Comparison of ENCODE assay signal across 1 cellular context in the genomic region with DNA sequence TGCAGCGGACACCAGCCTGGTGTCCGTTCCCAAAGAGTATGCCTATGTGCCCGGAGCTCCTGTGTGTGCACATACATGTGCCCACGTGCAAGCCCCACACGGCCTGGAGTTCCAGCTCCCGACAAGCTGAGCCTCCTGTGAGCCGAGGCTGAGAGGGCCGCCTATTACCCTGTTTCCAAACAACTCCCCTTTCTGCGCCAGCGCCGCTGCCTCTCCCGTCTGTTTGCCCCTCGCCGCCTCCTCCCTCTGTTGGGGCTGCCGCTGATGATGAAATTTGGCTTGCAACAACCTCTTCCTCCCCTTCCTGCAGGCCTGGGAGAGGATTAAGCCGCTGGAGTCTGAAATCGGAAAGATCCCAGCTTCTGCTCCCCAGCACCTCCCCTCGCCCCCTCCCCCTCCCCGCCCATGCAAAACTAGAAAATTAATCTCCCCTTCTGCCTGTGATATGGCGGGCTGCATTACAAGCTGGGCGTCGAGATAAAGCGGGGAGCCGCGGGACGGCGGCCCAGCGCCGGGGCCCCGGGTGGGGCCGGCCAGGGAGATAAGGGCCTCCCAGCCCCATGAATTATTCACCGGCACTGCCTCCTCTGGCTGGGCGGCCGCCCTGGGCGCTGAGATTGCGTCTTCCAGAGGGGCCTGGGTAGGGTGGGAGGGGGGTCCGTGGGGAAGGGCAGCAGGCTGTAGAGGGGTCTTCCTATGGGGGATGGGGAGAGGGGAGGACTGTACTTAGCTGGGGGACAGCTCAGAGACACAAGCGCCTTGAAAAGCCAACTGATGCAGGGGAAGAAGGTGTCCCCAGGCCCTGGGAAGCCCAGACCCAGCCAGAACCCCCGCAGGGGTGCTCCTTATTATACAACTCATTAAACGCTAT.
TF ChIP-seq lines count a peak whose summit lies in the region.

No MANE protein-coding gene starts in this region.

TF ChIP-seq in K562, 482 proteins besides CTCF, POLR2A, EP300 and RAD21 (continued from another document and continues in another):
- TF ChIP-seq ZBTB34 (CRISPR knock-in tag; IDR thresholded peaks at IDR 0.05): no peak
- TF ChIP-seq NBN (IDR thresholded peaks at IDR 0.05; ENCODE audit: low read depth): peak; percentile 85
- TF ChIP-seq MXI1 (IDR thresholded peaks at IDR 0.05; ENCODE audit: low read depth, low read length): peak; percentile 66; the same call in 1 of the 2 replicates
- TF ChIP-seq, protein P1, sequence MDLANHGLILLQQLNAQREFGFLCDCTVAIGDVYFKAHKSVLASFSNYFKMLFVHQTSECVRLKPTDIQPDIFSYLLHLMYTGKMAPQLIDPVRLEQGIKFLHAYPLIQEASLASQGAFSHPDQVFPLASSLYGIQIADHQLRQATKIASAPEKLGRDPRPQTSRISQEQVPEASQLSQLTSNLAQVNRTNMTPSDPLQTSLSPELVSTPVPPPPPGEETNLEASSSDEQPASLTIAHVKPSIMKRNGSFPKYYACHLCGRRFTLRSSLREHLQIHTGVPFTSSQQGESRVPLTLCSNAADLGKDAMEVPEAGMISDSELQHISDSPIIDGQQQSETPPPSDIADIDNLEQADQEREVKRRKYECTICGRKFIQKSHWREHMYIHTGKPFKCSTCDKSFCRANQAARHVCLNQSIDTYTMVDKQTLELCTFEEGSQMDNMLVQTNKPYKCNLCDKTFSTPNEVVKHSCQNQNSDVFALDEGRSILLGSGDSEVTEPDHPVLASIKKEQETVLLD (IDR thresholded peaks at IDR 0.05): peak; percentile 39; the same call in 1 of the 2 replicates
- no peak for TF ChIP-seq PHTF2 (CRISPR knock-in tag; IDR thresholded peaks at IDR 0.05)
- no peak for TF ChIP-seq SREBF2 (CRISPR knock-in tag; IDR thresholded peaks at IDR 0.05)
- no peak for TF ChIP-seq ZNF785 (CRISPR knock-in tag; IDR thresholded peaks at IDR 0.05)
- TF ChIP-seq PHF21A (IDR thresholded peaks at IDR 0.05; ENCODE audit: borderline replicate concordance, low read depth): peak; percentile 99
- TF ChIP-seq CC2D1A (IDR thresholded peaks at IDR 0.05): peak; percentile 93
- peak; percentile 97 for TF ChIP-seq ZNF589 (CRISPR knock-in tag; IDR thresholded peaks at IDR 0.05; ENCODE audit: low read depth)
- TF ChIP-seq MBD1 (CRISPR knock-in tag; IDR thresholded peaks at IDR 0.05): no peak
- TF ChIP-seq MTA2 (IDR thresholded peaks at IDR 0.05; ENCODE audit: low read depth): peak; percentile 95
- TF ChIP-seq HCFC1 (IDR thresholded peaks at IDR 0.05; ENCODE audit: low read depth, low read length): 0 out of 2 replicates have a peak, but pooled peaks have one; percentile 16
- no peak for TF ChIP-seq SRSF7 (optimal IDR thresholded peaks at IDR 0.05; ENCODE audit: low read depth, low read length)
- TF ChIP-seq ZZZ3 (IDR thresholded peaks at IDR 0.05): no peak
- no peak for TF ChIP-seq BDP1 (IDR thresholded peaks at IDR 0.05; ENCODE audit: insufficient read depth, insufficient read length)
- TF ChIP-seq, protein P2, sequence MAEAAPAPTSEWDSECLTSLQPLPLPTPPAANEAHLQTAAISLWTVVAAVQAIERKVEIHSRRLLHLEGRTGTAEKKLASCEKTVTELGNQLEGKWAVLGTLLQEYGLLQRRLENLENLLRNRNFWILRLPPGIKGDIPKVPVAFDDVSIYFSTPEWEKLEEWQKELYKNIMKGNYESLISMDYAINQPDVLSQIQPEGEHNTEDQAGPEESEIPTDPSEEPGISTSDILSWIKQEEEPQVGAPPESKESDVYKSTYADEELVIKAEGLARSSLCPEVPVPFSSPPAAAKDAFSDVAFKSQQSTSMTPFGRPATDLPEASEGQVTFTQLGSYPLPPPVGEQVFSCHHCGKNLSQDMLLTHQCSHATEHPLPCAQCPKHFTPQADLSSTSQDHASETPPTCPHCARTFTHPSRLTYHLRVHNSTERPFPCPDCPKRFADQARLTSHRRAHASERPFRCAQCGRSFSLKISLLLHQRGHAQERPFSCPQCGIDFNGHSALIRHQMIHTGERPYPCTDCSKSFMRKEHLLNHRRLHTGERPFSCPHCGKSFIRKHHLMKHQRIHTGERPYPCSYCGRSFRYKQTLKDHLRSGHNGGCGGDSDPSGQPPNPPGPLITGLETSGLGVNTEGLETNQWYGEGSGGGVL (CRISPR knock-in tag; IDR thresholded peaks at IDR 0.05): no peak
- TF ChIP-seq ZNF217 (CRISPR knock-in tag; IDR thresholded peaks at IDR 0.05): no peak
- TF ChIP-seq ZNF766 (CRISPR knock-in tag; conservative IDR thresholded peaks at IDR 0.05): peak; percentile 96
- no peak for TF ChIP-seq FUS (optimal IDR thresholded peaks at IDR 0.05; ENCODE audit: low read depth, low read length)
- no peak for TF ChIP-seq ZNF124 (CRISPR knock-in tag; IDR thresholded peaks at IDR 0.05)
- no peak for TF ChIP-seq HNRNPL (IDR thresholded peaks at IDR 0.05; ENCODE audit: low read depth, low read length)
- TF ChIP-seq FOXA3 (CRISPR knock-in tag; conservative IDR thresholded peaks at IDR 0.05 in 1 of 2, IDR thresholded peaks at IDR 0.05 in 1 of 2): no peak
- TF ChIP-seq SMC3 (conservative IDR thresholded peaks at IDR 0.05; ENCODE audit: insufficient read depth, low read depth, low read length): no peak
- TF ChIP-seq GMEB1 (CRISPR knock-in tag; IDR thresholded peaks at IDR 0.05): 0 out of 2 replicates have a peak, but pooled peaks have one; percentile 31
- TF ChIP-seq, protein P3, sequence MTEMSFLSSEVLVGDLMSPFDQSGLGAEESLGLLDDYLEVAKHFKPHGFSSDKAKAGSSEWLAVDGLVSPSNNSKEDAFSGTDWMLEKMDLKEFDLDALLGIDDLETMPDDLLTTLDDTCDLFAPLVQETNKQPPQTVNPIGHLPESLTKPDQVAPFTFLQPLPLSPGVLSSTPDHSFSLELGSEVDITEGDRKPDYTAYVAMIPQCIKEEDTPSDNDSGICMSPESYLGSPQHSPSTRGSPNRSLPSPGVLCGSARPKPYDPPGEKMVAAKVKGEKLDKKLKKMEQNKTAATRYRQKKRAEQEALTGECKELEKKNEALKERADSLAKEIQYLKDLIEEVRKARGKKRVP (CRISPR knock-in tag; IDR thresholded peaks at IDR 0.05): no peak
- TF ChIP-seq LARP7 (IDR thresholded peaks at IDR 0.05): 0 out of 2 replicates have a peak, but pooled peaks have one; percentile 28
- 0 out of 2 replicates have a peak, but pooled peaks have one; percentile 57 for TF ChIP-seq BCL6 (CRISPR knock-in tag; IDR thresholded peaks at IDR 0.05)
- TF ChIP-seq RAD51 (IDR thresholded peaks at IDR 0.05; ENCODE audit: borderline replicate concordance, low read depth): no peak
- no peak for TF ChIP-seq ZNF699 (CRISPR knock-in tag; IDR thresholded peaks at IDR 0.05; ENCODE audit: insufficient replicate concordance)
- TF ChIP-seq, protein P4, sequence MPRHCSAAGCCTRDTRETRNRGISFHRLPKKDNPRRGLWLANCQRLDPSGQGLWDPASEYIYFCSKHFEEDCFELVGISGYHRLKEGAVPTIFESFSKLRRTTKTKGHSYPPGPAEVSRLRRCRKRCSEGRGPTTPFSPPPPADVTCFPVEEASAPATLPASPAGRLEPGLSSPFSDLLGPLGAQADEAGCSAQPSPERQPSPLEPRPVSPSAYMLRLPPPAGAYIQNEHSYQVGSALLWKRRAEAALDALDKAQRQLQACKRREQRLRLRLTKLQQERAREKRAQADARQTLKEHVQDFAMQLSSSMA (CRISPR knock-in tag; IDR thresholded peaks at IDR 0.05): no peak
- TF ChIP-seq ETV5 (CRISPR knock-in tag; IDR thresholded peaks at IDR 0.05; ENCODE audit: low read depth): 0 out of 2 replicates have a peak, but pooled peaks have one; percentile 16
- TF ChIP-seq KLF13 (tag; IDR thresholded peaks at IDR 0.05; ENCODE audit: borderline replicate concordance, low read depth): no peak
- 0 out of 2 replicates have a peak, but pooled peaks have one; percentile 9 for TF ChIP-seq XRCC5 (IDR thresholded peaks at IDR 0.05; ENCODE audit: low read depth, low read length)
- TF ChIP-seq TRIM28 (IDR thresholded peaks at IDR 0.05): no peak
- TF ChIP-seq CBX2 (IDR thresholded peaks at IDR 0.05; ENCODE audit: insufficient read depth, low read length, poor library complexity, severe bottlenecking): no peak
- TF ChIP-seq CHD2 (IDR thresholded peaks at IDR 0.05; ENCODE audit: low read depth, low read length): peak; percentile 24; the same call in 1 of the 2 replicates
- TF ChIP-seq ZNF444 (CRISPR knock-in tag; IDR thresholded peaks at IDR 0.05): peak; percentile 86
- TF ChIP-seq KLF16 (IDR thresholded peaks at IDR 0.05): peak; percentile 98
- TF ChIP-seq ARID3B (CRISPR knock-in tag; IDR thresholded peaks at IDR 0.05; ENCODE audit: borderline replicate concordance): no peak
- TF ChIP-seq CSDE1 (IDR thresholded peaks at IDR 0.05): no peak
- peak; percentile 76 for TF ChIP-seq POLR2G (IDR thresholded peaks at IDR 0.05; ENCODE audit: low read depth, low read length)
- TF ChIP-seq CLOCK (CRISPR knock-in tag; IDR thresholded peaks at IDR 0.05; ENCODE audit: borderline replicate concordance): no peak
- no peak for TF ChIP-seq SAFB2 (IDR thresholded peaks at IDR 0.05; ENCODE audit: borderline replicate concordance, low read depth, low read length, severe bottlenecking)
- TF ChIP-seq RFX1 (IDR thresholded peaks at IDR 0.05): no peak
- TF ChIP-seq ZNF551 (CRISPR knock-in tag; IDR thresholded peaks at IDR 0.05): no peak
- TF ChIP-seq, protein P5, sequence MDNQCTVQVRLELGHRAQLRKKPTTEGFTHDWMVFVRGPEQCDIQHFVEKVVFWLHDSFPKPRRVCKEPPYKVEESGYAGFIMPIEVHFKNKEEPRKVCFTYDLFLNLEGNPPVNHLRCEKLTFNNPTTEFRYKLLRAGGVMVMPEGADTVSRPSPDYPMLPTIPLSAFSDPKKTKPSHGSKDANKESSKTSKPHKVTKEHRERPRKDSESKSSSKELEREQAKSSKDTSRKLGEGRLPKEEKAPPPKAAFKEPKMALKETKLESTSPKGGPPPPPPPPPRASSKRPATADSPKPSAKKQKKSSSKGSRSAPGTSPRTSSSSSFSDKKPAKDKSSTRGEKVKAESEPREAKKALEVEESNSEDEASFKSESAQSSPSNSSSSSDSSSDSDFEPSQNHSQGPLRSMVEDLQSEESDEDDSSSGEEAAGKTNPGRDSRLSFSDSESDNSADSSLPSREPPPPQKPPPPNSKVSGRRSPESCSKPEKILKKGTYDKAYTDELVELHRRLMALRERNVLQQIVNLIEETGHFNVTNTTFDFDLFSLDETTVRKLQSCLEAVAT (IDR thresholded peaks at IDR 0.05): no peak; a peak in 1 of 4 replicates
